Comparison of ENCODE assay signal across 19 cellular contexts in genomic region chr7:4906682-4907081, GRCh38. TPM values are rescaled to one million over a fixed set of nuclear protein-coding genes. Genes with fewer than 3 reads are reported as not detected.
"Had no signal": no experiment of that assay in that cellular context is flagged by ENCODE, and none has a peak within 500 bp of the region (broad histone marks: within the 10 kb centered on the region; RNA-seq: fewer than 3 reads in every experiment).

No MANE protein-coding gene starts in this region.

- H3K27ac ChIP-seq: epithelial cell of prostate, esophagus muscularis mucosa, left ventricle myocardium inferior, parathyroid adenoma, psoas muscle had no signal

- H3K36me3 ChIP-seq: esophagus muscularis mucosa, left ventricle myocardium inferior had no signal

- DNase-seq: effector memory CD8-positive, alpha-beta T cell; foreskin fibroblast; kidney; left cardiac atrium; left ventricle myocardium inferior; mesenchymal stem cell; naive B cell; psoas muscle; retina; stimulated activated naive CD4-positive, alpha-beta T cell treated with Interleukin-2 at 50 U/mL for 16 hours; trophoblast cell had no signal

- H3K9me3 ChIP-seq: esophagus muscularis mucosa, left ventricle myocardium inferior, psoas muscle had no signal

- H3K4me3 ChIP-seq: esophagus muscularis mucosa, left ventricle myocardium inferior, lung, psoas muscle had no signal

- ATAC-seq: effector memory CD8-positive, alpha-beta T cell; left cardiac atrium; psoas muscle; sciatic nerve had no signal

- H3K4me1 ChIP-seq: esophagus muscularis mucosa, left ventricle myocardium inferior, parathyroid adenoma, psoas muscle had no signal

RNA-seq across cellular contexts. Expression of gene MMD2, which starts 52.3 kb away (rescaled TPM):
- total RNA-seq: esophagus muscularis mucosa, kidney, left cardiac atrium, left ventricle myocardium inferior, lung, omental fat pad, psoas muscle, skeletal muscle tissue had no signal
- polyA plus RNA-seq: lung, urinary bladder had no signal
